ENCODE assay signal across 13 cellular contexts in genomic region chr6:3885262-3886036, GRCh38. TPM values are rescaled to one million over a fixed set of nuclear protein-coding genes. Genes with fewer than 3 reads are reported as not detected.
DNase-seq lines count a peak whose midpoint lies in the region; ATAC-seq, FAIRE-seq and TF ChIP-seq lines count a peak whose summit lies in the region.
"Had no signal": no experiment of that assay in that cellular context is flagged by ENCODE, and none has a peak within 500 bp of the region (broad histone marks: within the 10 kb centered on the region; RNA-seq: fewer than 3 reads in every experiment).

No MANE protein-coding gene starts in this region.

- H3K9me3 Mint-ChIP-seq in GM23338 = peaks cover 15% of the 10 kb centered on the region
- H3K9me3 Mint-ChIP-seq: CD4-positive, alpha-beta T cell; naive thymus-derived CD8-positive, alpha-beta T cell had no signal

- no peak overlapping the region for H3K4me3 Mint-ChIP-seq in GM23338
- H3K4me3 Mint-ChIP-seq: activated naive CD8-positive, alpha-beta T cell; CD4-positive, alpha-beta T cell; naive thymus-derived CD8-positive, alpha-beta T cell had no signal

- peaks cover 6% of the 10 kb centered on the region for H3K27me3 Mint-ChIP-seq in GM23338 (ENCODE audit: insufficient read depth, low read depth, poor library complexity)
- H3K27me3 Mint-ChIP-seq: CD4-positive, alpha-beta T cell had no signal

- H3K4me1 ChIP-seq in A549 (peaks cover 54% of the 10 kb centered on the region), GM23338 (ENCODE audit: insufficient read depth) (peaks cover 5% of the 10 kb centered on the region; the same call in 1 of the 2 replicates), SJSA1 (replicated peaks) (peaks cover 17% of the 10 kb centered on the region)

- H3K27ac ChIP-seq in A549 = peak overlapping the region; percentile 74 to 86; a peak in 5 of 6 replicates
- no peak overlapping the region for H3K27ac ChIP-seq in GM23338 (ENCODE audit: low read depth)
- no peak overlapping the region for H3K27ac ChIP-seq in SJSA1

- H3K4me2 ChIP-seq in A549 (no peak overlapping the region), GM23338 (no peak overlapping the region)

- peak; percentile 66 to 72; a peak in 4 of 6 replicates for ATAC-seq in A549
- ATAC-seq in GM23338 = peak; percentile 67
- ATAC-seq in HG03159 (IDR thresholded peaks at IDR 0.05; ENCODE audit: unreplicated experiment) = no peak
- ATAC-seq: naive thymus-derived CD8-positive, alpha-beta T cell had no signal

- FAIRE-seq in A549 (lab: Jason Lieb, UNC) = no peak

- H3K9me2 ChIP-seq in GM23338 (ENCODE audit: insufficient read depth) = no peaks in the 10 kb centered on the region

- no peaks in the 10 kb centered on the region for H3K79me2 ChIP-seq in GM23338 (replicated peaks; ENCODE audit: insufficient read depth)

- no peaks in the 10 kb centered on the region for H3K9me3 ChIP-seq in A549
- H3K9me3 ChIP-seq in SJSA1 (replicated peaks) = no peaks in the 10 kb centered on the region
- H3K9me3 ChIP-seq in MG63 = no peaks in the 10 kb centered on the region

- peak in 1 of 2 experiments; percentile 39; a peak in 3 of 5 replicates for TF ChIP-seq RAD21 in A549 (conservative IDR thresholded peaks at IDR 0.05 in 1 of 2, IDR thresholded peaks at IDR 0.05 in 1 of 2)

- no peaks in the 10 kb centered on the region for H3K27me3 ChIP-seq in GM23338 (ENCODE audit: insufficient read depth)
- no peaks in the 10 kb centered on the region for H3K27me3 ChIP-seq in SJSA1 (replicated peaks)
- no peaks in the 10 kb centered on the region for H3K27me3 ChIP-seq in MG63

- TF ChIP-seq EP300 in A549 (IDR thresholded peaks at IDR 0.05) = no peak

- POLR2A ChIA-PET in A549 (lab: Yijun Ruan, JAX) = no interaction called here

- peak; percentile 23 to 62 for DNase-seq in A549 (ENCODE audit: low read depth in 1 of 2, low spot score in 1 of 2)
- DNase-seq in GM23338 (ENCODE audit: low spot score) = peak; percentile 44
- peak; percentile 38 to 53 for DNase-seq in SJSA1 (ENCODE audit: low read depth in 1 of 2, low spot score in 2 of 2)
- peak; percentile 65 for DNase-seq in iPS-NIHi7 (ENCODE audit: extremely low spot score)
- DNase-seq in NCI-H187 (lab: John Stamatoyannopoulos, UW) = no peak
- no peak for DNase-seq in MG63
- DNase-seq in anterior cingulate cortex (lab: John Stamatoyannopoulos, UW) = no peak
- DNase-seq: CD4-positive, alpha-beta T cell; naive thymus-derived CD8-positive, alpha-beta T cell; NCI-H1105; T-helper 9 cell had no signal

- no peak overlapping the region for H3K27ac Mint-ChIP-seq in GM23338
- H3K27ac Mint-ChIP-seq: activated naive CD8-positive, alpha-beta T cell; CD4-positive, alpha-beta T cell; naive thymus-derived CD8-positive, alpha-beta T cell had no signal

- H3K36me3 Mint-ChIP-seq in GM23338 (ENCODE audit: low read depth) = peaks cover 14% of the 10 kb centered on the region; the same call in 2 of the 3 replicates
- H3K36me3 Mint-ChIP-seq: activated naive CD8-positive, alpha-beta T cell; naive thymus-derived CD8-positive, alpha-beta T cell had no signal

- no peak overlapping the region for H3K4me3 ChIP-seq in A549
- H3K4me3 ChIP-seq in GM23338 = no peak overlapping the region
- no peak overlapping the region for H3K4me3 ChIP-seq in SJSA1
- no peak overlapping the region for H3K4me3 ChIP-seq in MG63

- no peak overlapping the region for H2AFZ ChIP-seq in GM23338

- peaks cover 20% of the 10 kb centered on the region for H3K4me1 Mint-ChIP-seq in GM23338

- 84% methylated on average over 9 of the region's 9 CpGs for WGBS in A549 (ENCODE audit: missing lambda C conversion rate)

- TF ChIP-seq CTCF in A549 (IDR thresholded peaks at IDR 0.05) (peak; percentile 17; the same call in 1 of the 3 replicates), GM23338 (conservative IDR thresholded peaks at IDR 0.05; ENCODE audit: low read depth in 2 of 2) (peak; percentile 40 to 56; a peak in 3 of 4 replicates)

- no peaks in the 10 kb centered on the region for H4K20me1 ChIP-seq in GM23338 (replicated peaks; ENCODE audit: insufficient read depth)

- H3F3A ChIP-seq in GM23338 (replicated peaks; ENCODE audit: low read depth) = no peaks in the 10 kb centered on the region

- TF ChIP-seq POLR2A in A549 (IDR thresholded peaks at IDR 0.05; ENCODE audit: low read length) = no peak

- H3K36me3 ChIP-seq in GM23338 (ENCODE audit: insufficient read depth) (no peaks in the 10 kb centered on the region), SJSA1 (no peaks in the 10 kb centered on the region), MG63 (no peaks in the 10 kb centered on the region)

- CTCF ChIA-PET in A549 (lab: Yijun Ruan, JAX) = interaction anchor here (0.9 to 4.4 kb wide), 11 partner anchors 11 to 143 kb away, joined by 3 to 25 read pairs (median 5); partner anchors contain the start of gene FAM50B

TF ChIP-seq in A549, 52 proteins besides CTCF, POLR2A, EP300 and RAD21:
- peak; percentile 34; the same call in 1 of the 3 replicates for TF ChIP-seq SMC3 (IDR thresholded peaks at IDR 0.05)
- TF ChIP-seq FOSL2 (IDR thresholded peaks at IDR 0.05) = no peak
- TF ChIP-seq FOSL2 (CRISPR knock-in tag; IDR thresholded peaks at IDR 0.05) = peak; percentile 16; the same call in 1 of the 2 replicates
- TF ChIP-seq, protein P1, sequence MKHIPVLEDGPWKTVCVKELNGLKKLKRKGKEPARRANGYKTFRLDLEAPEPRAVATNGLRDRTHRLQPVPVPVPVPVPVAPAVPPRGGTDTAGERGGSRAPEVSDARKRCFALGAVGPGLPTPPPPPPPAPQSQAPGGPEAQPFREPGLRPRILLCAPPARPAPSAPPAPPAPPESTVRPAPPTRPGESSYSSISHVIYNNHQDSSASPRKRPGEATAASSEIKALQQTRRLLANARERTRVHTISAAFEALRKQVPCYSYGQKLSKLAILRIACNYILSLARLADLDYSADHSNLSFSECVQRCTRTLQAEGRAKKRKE (CRISPR knock-in tag; IDR thresholded peaks at IDR 0.05; ENCODE audit: low read depth) = no peak

TF ChIP-seq in GM23338, 12 proteins besides CTCF, POLR2A, EP300 and RAD21:
- TF ChIP-seq, protein P2, sequence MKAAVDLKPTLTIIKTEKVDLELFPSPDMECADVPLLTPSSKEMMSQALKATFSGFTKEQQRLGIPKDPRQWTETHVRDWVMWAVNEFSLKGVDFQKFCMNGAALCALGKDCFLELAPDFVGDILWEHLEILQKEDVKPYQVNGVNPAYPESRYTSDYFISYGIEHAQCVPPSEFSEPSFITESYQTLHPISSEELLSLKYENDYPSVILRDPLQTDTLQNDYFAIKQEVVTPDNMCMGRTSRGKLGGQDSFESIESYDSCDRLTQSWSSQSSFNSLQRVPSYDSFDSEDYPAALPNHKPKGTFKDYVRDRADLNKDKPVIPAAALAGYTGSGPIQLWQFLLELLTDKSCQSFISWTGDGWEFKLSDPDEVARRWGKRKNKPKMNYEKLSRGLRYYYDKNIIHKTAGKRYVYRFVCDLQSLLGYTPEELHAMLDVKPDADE (IDR thresholded peaks at IDR 0.05) = no peak
- TF ChIP-seq EZH2phosphoT487 (IDR thresholded peaks at IDR 0.05; ENCODE audit: unreplicated experiment) = no peak

RNA-seq across cellular contexts. Expression of gene FAM50B, which starts 36.3 kb away (rescaled TPM):
- polyA plus RNA-seq in A549 (2011; rRNA removed) = 4.6 and 5.1 TPM in 2 replicates
- polyA plus RNA-seq in A549 (2012; cell fraction: cytosol; rRNA removed) = 6.7 and 7.9 TPM in 2 replicates
- polyA plus RNA-seq in A549 (2012; cell fraction: nucleus; rRNA removed) = 6.8 and 7.5 TPM in 2 replicates
- 5.5 to 6.8 TPM (median 6.4 TPM) in 3 replicates for polyA plus RNA-seq in A549 (2017; fragmentation: RNase III; extraction: RNeasy Plus Mini Kit Qiagen cat#74134 plus additional on column Dnase treatment)
- 1.5 and 2.5 TPM in 2 replicates for polyA minus RNA-seq in A549 (2011; rRNA and poly(A)+ RNA removed)
- 4.3 and 4.4 TPM in 2 replicates for total RNA-seq in GM23338 (2014; rRNA removed; shearing (Covaris generic))
- 3.3 and 4.8 TPM in 2 replicates for polyA plus RNA-seq in GM23338 (2016; fragmentation: Nextera tagmentation; extraction: Ambion mirVana)
- total RNA-seq in SJSA1 (2014; rRNA removed; shearing (Covaris generic)) = 0.25 and 0.58 TPM in 2 replicates
- total RNA-seq in MG63 (2014; rRNA removed; shearing (Covaris generic); ENCODE audit: low replicate concordance) = not detected in 2 replicates

Comparison
In these comparisons a context has a peak if more than half of its experiments do, and no peak if none do; other contexts are left out.
1. DNase-seq: peak in A549 (2 of 2), GM23338 (single experiment), SJSA1 (2 of 2) and iPS-NIHi7 (single experiment); none in NCI-H187 (0 of 2), MG63 (single experiment) and anterior cingulate cortex (0 of 58).
2. H3K27ac ChIP-seq: peak in A549 (2 of 2); none in GM23338 (single experiment) and SJSA1 (single experiment).